1 cellular context compared by ENCODE assay signal in genomic region chr12:45727994-45728624, GRCh38.
TF ChIP-seq lines count a peak whose summit lies in the region.

No MANE protein-coding gene starts in this region.

TF ChIP-seq in HCT116, 20 proteins besides CTCF, POLR2A, EP300 and RAD21 (continued from another document):
- TF ChIP-seq ZBTB33 (IDR thresholded peaks at IDR 0.05; ENCODE audit: extremely low read depth, insufficient replicate concordance, low read length): no peak
- no peak for TF ChIP-seq CBX3 (IDR thresholded peaks at IDR 0.05; ENCODE audit: low read depth)
- no peak for TF ChIP-seq EZH2phosphoT487 (IDR thresholded peaks at IDR 0.05; ENCODE audit: borderline replicate concordance)
- TF ChIP-seq EZH2 (IDR thresholded peaks at IDR 0.05): no peak
- no peak for TF ChIP-seq ATF3 (IDR thresholded peaks at IDR 0.05)
- TF ChIP-seq TCF7L2 (IDR thresholded peaks at IDR 0.05; ENCODE audit: borderline replicate concordance, extremely low read depth, insufficient read depth, insufficient read length): no peak
- no peak for TF ChIP-seq CEBPB (IDR thresholded peaks at IDR 0.05; ENCODE audit: low read depth)
- TF ChIP-seq POLR2AphosphoS5 (IDR thresholded peaks at IDR 0.05; ENCODE audit: low read depth, low read length): no peak
- no peak for TF ChIP-seq SRF (IDR thresholded peaks at IDR 0.05; ENCODE audit: low read depth)
- no peak for TF ChIP-seq ZFX (IDR thresholded peaks at IDR 0.05)
- no peak for TF ChIP-seq MAX (IDR thresholded peaks at IDR 0.05)
TF ChIP-seq in HCT116: peak in this region for 0.
